1 cellular context compared by ENCODE assay signal in the genomic region with DNA sequence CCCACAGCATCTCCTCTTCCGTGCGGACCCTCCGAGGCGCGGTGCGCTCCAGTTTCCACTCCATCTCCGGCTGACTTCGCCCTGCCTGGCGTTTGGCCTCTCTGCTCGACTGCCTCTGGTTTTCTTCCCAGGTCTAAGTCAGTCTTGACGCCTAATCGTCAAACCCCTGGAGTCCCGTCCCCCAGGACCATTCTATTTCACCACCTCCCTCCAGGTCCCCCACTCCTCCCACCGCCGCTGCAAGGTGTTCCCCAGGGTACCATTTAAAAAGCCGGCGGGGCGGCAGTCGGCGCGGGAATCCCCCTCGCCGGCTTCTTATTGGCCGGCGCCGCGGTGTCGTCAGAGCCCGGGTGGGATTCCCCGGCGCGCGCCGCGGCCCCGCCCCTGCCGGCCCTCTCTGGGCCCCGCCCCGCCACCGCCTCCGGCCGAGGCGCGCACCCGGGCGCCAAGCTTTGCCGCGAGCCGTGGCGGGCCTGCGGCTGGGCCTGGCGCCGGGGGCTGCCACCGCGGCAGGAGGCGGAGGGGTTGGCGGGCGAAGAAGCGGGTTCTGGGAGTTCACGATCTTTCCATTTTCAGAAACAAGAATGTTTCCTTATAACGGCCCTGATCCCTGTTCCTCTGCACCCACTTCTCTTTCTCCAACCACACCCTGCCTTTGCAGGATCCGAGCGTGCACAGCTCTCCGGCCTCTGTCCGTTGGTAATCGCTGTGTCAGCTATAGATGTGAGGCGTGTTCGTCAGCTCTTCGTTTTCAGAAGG.
A peak's percentile ranks its signal among the peaks of the same experiment; 100 is the strongest.
TF ChIP-seq lines count a peak whose summit lies in the region.

CDC20B (minus strand) TSS at position 241 of the 759 bp plus-strand sequence; CDS start at position 64, 177 bp downstream.

TF ChIP-seq in K562, 482 proteins besides CTCF, POLR2A, EP300 and RAD21 (continued from another document):
- TF ChIP-seq SP1 (CRISPR knock-in tag; IDR thresholded peaks at IDR 0.05) (no peak), ZFX (CRISPR knock-in tag; IDR thresholded peaks at IDR 0.05) (peak; percentile 67), MXI1 (IDR thresholded peaks at IDR 0.05; ENCODE audit: low read depth, low read length) (0 out of 2 replicates have a peak, but pooled peaks have one; percentile 11), ZNF121 (CRISPR knock-in tag; conservative IDR thresholded peaks at IDR 0.05) (no peak), ZNF324 (CRISPR knock-in tag; IDR thresholded peaks at IDR 0.05) (no peak), C11orf30 (IDR thresholded peaks at IDR 0.05; ENCODE audit: low read depth) (peak; percentile 93), CTBP1 (IDR thresholded peaks at IDR 0.05; ENCODE audit: borderline replicate concordance) (peak; percentile 39; the same call in 1 of the 2 replicates), YY1 (IDR thresholded peaks at IDR 0.05; ENCODE audit: borderline replicate concordance in 1 of 3, control insufficient read depth in 1 of 3, extremely low read depth in 1 of 3, insufficient read depth in 3 of 3, insufficient read length in 1 of 3, insufficient replicate concordance in 2 of 3, low read depth in 1 of 3, low read length in 2 of 3) (peak in 2 of 3 experiments; percentile 9 to 31), DDX20 (tag; IDR thresholded peaks at IDR 0.05; ENCODE audit: low read depth) (no peak), ZFP36 (IDR thresholded peaks at IDR 0.05; ENCODE audit: low read depth, low read length, partially characterized antibody) (peak; percentile 12), MAFG (tag; conservative IDR thresholded peaks at IDR 0.05) (peak; percentile 86), MEF2A (IDR thresholded peaks at IDR 0.05; ENCODE audit: control insufficient read depth, low read depth, low read length) (no peak), ZNF316 (IDR thresholded peaks at IDR 0.05) (peak; percentile 96), KDM1A (IDR thresholded peaks at IDR 0.05) (no peak), HMG20A (CRISPR knock-in tag; conservative IDR thresholded peaks at IDR 0.05) (no peak), PHF20 (IDR thresholded peaks at IDR 0.05; ENCODE audit: partially characterized antibody) (no peak), SOX6 (IDR thresholded peaks at IDR 0.05) (peak; percentile 17; the same call in 1 of the 2 replicates)
TF ChIP-seq in K562: peak in this region for 41.
